ENCODE assay signal across 17 cellular contexts in the genomic region with DNA sequence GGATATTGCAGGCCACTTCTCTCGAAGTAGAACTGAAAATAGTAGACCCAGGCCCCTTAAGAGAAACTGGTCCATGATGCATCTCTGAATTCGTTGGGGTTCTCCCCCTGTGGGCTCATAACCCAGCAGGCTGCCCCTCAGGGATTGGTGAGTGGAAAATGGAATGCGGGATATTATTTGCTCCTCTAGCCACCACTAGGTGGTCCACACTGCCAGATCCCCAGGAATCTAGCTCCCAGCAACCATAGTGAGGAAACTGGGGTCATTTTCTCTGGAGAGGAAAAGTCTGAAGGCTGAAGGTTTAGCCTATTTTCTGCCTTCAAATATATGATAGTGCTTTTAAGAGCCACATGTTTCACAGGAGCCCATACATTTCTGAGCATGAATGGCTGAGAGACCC. TPM values are rescaled to one million over a fixed set of nuclear protein-coding genes. Genes with fewer than 3 reads are reported as not detected.
A peak's percentile ranks its signal among the peaks of the same experiment; 100 is the strongest.
DNase-seq lines count a peak whose midpoint lies in the region; ATAC-seq and TF ChIP-seq lines count a peak whose summit lies in the region.
"Had no signal": no experiment of that assay in that cellular context is flagged by ENCODE, and none has a peak within 500 bp of the region (broad histone marks: within the 10 kb centered on the region; RNA-seq: fewer than 3 reads in every experiment).

No MANE protein-coding gene starts in this region.

- no peak overlapping the region for H3K27ac Mint-ChIP-seq in activated CD8-positive, alpha-beta memory T cell treated with anti-CD3 and anti-CD28 coated beads, Interleukin-2, amount 10 ng/mL, durations not matched to agents 7 days and 5 days
- H3K27ac Mint-ChIP-seq in activated T-helper 1 cell treated with anti-CD3 and anti-CD28 coated beads, Interleukin-12 subunit alpha, Interleukin-12 subunit beta, Interleukin-2, Interleukin-4 antibody, amounts not matched to agents 30 ng/mL and 10 ng/mL and 1 ng/mL, durations not matched to agents 14 hours and 24 hours and 36 hours, result peak overlapping the region; percentile 7
- peak overlapping the region; percentile 72 for H3K27ac Mint-ChIP-seq in stimulated activated effector memory CD8-positive, alpha-beta T cell treated with anti-CD3 and anti-CD28 coated beads, Interleukin-12 subunit alpha, Interleukin-12 subunit beta, amount 100 ng/mL, for 72 hours
- H3K27ac Mint-ChIP-seq: activated CD4-positive, alpha-beta T cell treated with anti-CD3 and anti-CD28 coated beads, Interleukin-2, amount 10 ng/mL, durations not matched to agents 7 days and 5 days had no signal

- H3K4me3 ChIP-seq in fibroblast of villous mesenchyme (ENCODE audit: low read depth, low read length), result no peak overlapping the region
- H3K4me3 ChIP-seq: SJSA1 had no signal

- no peak overlapping the region for H3K4me3 Mint-ChIP-seq in activated CD8-positive, alpha-beta memory T cell treated with anti-CD3 and anti-CD28 coated beads, Interleukin-2, amount 10 ng/mL, durations not matched to agents 7 days and 5 days
- no peak overlapping the region for H3K4me3 Mint-ChIP-seq in activated T-helper 1 cell treated with anti-CD3 and anti-CD28 coated beads, Interleukin-12 subunit alpha, Interleukin-12 subunit beta, Interleukin-2, Interleukin-4 antibody, amounts not matched to agents 30 ng/mL and 10 ng/mL and 1 ng/mL, durations not matched to agents 14 hours and 24 hours and 36 hours
- H3K4me3 Mint-ChIP-seq in stimulated activated effector memory CD8-positive, alpha-beta T cell treated with anti-CD3 and anti-CD28 coated beads, Interleukin-12 subunit alpha, Interleukin-12 subunit beta, amount 100 ng/mL, for 72 hours, result no peak overlapping the region
- H3K4me3 Mint-ChIP-seq: activated CD4-positive, alpha-beta T cell treated with anti-CD3 and anti-CD28 coated beads, Interleukin-2, amount 10 ng/mL, durations not matched to agents 7 days and 5 days; activated T-cell treated with anti-CD3 and anti-CD28 coated beads, Interleukin-2, amount 50 U/mL, for 4 hours had no signal

- CTCF ChIA-PET in activated CD8-positive, alpha-beta memory T cell treated with anti-CD3 and anti-CD28 coated beads, Interleukin-2, amount 10 ng/mL, durations not matched to agents 7 days and 5 days (lab: Charles Lee), result interaction anchor here (10.6 kb wide), 1 partner anchor 19 kb away, joined by 115 read pairs; no protein-coding TSS in a partner anchor

- no peaks in the 10 kb centered on the region for H3K9me3 Mint-ChIP-seq in activated CD8-positive, alpha-beta memory T cell treated with anti-CD3 and anti-CD28 coated beads, Interleukin-2, amount 10 ng/mL, durations not matched to agents 7 days and 5 days (ENCODE audit: low read depth)
- H3K9me3 Mint-ChIP-seq in activated T-helper 1 cell treated with anti-CD3 and anti-CD28 coated beads, Interleukin-12 subunit alpha, Interleukin-12 subunit beta, Interleukin-2, Interleukin-4 antibody, amounts not matched to agents 30 ng/mL and 10 ng/mL and 1 ng/mL, durations not matched to agents 14 hours and 24 hours and 36 hours, result no peaks in the 10 kb centered on the region
- no peaks in the 10 kb centered on the region for H3K9me3 Mint-ChIP-seq in stimulated activated effector memory CD8-positive, alpha-beta T cell treated with anti-CD3 and anti-CD28 coated beads, Interleukin-12 subunit alpha, Interleukin-12 subunit beta, amount 100 ng/mL, for 72 hours
- H3K9me3 Mint-ChIP-seq: activated CD4-positive, alpha-beta T cell treated with anti-CD3 and anti-CD28 coated beads, Interleukin-2, amount 10 ng/mL, durations not matched to agents 7 days and 5 days; activated T-cell treated with anti-CD3 and anti-CD28 coated beads, Interleukin-2, amount 50 U/mL, for 4 hours had no signal

- peaks cover 18% of the 10 kb centered on the region for H3K27me3 Mint-ChIP-seq in activated CD8-positive, alpha-beta memory T cell treated with anti-CD3 and anti-CD28 coated beads, Interleukin-2, amount 10 ng/mL, durations not matched to agents 7 days and 5 days
- H3K27me3 Mint-ChIP-seq in activated T-helper 1 cell treated with anti-CD3 and anti-CD28 coated beads, Interleukin-12 subunit alpha, Interleukin-12 subunit beta, Interleukin-2, Interleukin-4 antibody, amounts not matched to agents 30 ng/mL and 10 ng/mL and 1 ng/mL, durations not matched to agents 14 hours and 24 hours and 36 hours (ENCODE audit: insufficient read depth), result peaks cover 5% of the 10 kb centered on the region

- intact Hi-C loops in activated T-helper 1 cell treated with anti-CD3 and anti-CD28 coated beads, Interleukin-12 subunit alpha, Interleukin-12 subunit beta, Interleukin-2, Interleukin-4 antibody, amounts not matched to agents 30 ng/mL and 10 ng/mL and 1 ng/mL, durations not matched to agents 14 hours and 24 hours and 36 hours (cut with micrococcal nuclease), result no loop called here

- peak; percentile 17 for TF ChIP-seq CTCF in fibroblast of villous mesenchyme (IDR thresholded peaks at IDR 0.05; ENCODE audit: insufficient read depth, low read depth, low read length)

- peak; percentile 23 for DNase-seq in activated CD8-positive, alpha-beta memory T cell treated with anti-CD3 and anti-CD28 coated beads, Interleukin-2, amount 10 ng/mL, durations not matched to agents 7 days and 5 days
- DNase-seq in activated CD8-positive, alpha-beta memory T cell treated with anti-CD3 and anti-CD28 coated beads, Interleukin-2, amount 50 U/mL, for 4 hours, result no peak
- DNase-seq in activated T-helper 1 cell treated with anti-CD3 and anti-CD28 coated beads, Interleukin-12 subunit alpha, Interleukin-12 subunit beta, Interleukin-2, Interleukin-4 antibody, amounts not matched to agents 30 ng/mL and 10 ng/mL and 1 ng/mL, durations not matched to agents 14 hours and 24 hours and 36 hours (ENCODE audit: low spot score), result no peak
- DNase-seq in fibroblast of villous mesenchyme (ENCODE audit: low read depth) (no peak), RKO (ENCODE audit: low spot score) (no peak)
- DNase-seq in stimulated activated effector memory CD8-positive, alpha-beta T cell treated with anti-CD3 and anti-CD28 coated beads, Interleukin-12 subunit alpha, Interleukin-12 subunit beta, amount 100 ng/mL, for 72 hours (ENCODE audit: low spot score in 2 of 2), result no peak
- DNase-seq: activated CD4-positive, alpha-beta T cell treated with anti-CD3 and anti-CD28 coated beads, Interleukin-2, amount 10 ng/mL, durations not matched to agents 7 days and 5 days; activated T-cell treated with anti-CD3 and anti-CD28 coated beads, Interleukin-2, amount 50 U/mL, for 4 hours; erythroblast; NCI-H1694 treated with DMSO at 0.1 percent for 48 hours; NCI-H446; right cardiac atrium had no signal

- H3K36me3 Mint-ChIP-seq in activated CD8-positive, alpha-beta memory T cell treated with anti-CD3 and anti-CD28 coated beads, Interleukin-2, amount 10 ng/mL, durations not matched to agents 7 days and 5 days, result no peaks in the 10 kb centered on the region
- H3K36me3 Mint-ChIP-seq in activated T-helper 1 cell treated with anti-CD3 and anti-CD28 coated beads, Interleukin-12 subunit alpha, Interleukin-12 subunit beta, Interleukin-2, Interleukin-4 antibody, amounts not matched to agents 30 ng/mL and 10 ng/mL and 1 ng/mL, durations not matched to agents 14 hours and 24 hours and 36 hours (ENCODE audit: low read depth), result peaks cover 8% of the 10 kb centered on the region
- H3K36me3 Mint-ChIP-seq in stimulated activated effector memory CD8-positive, alpha-beta T cell treated with anti-CD3 and anti-CD28 coated beads, Interleukin-12 subunit alpha, Interleukin-12 subunit beta, amount 100 ng/mL, for 72 hours, result peaks cover 11% of the 10 kb centered on the region

- no peak for ATAC-seq in activated CD8-positive, alpha-beta memory T cell treated with anti-CD3 and anti-CD28 coated beads, Interleukin-2, amount 10 ng/mL, durations not matched to agents 7 days and 5 days
- no peak for ATAC-seq in stimulated activated effector memory CD8-positive, alpha-beta T cell treated with anti-CD3 and anti-CD28 coated beads, Interleukin-12 subunit alpha, Interleukin-12 subunit beta, amount 100 ng/mL, for 72 hours
- ATAC-seq in HG02938 (IDR thresholded peaks at IDR 0.05; ENCODE audit: unreplicated experiment) (no peak), HG02981 (IDR thresholded peaks at IDR 0.05; ENCODE audit: unreplicated experiment) (no peak)
- ATAC-seq: activated T-cell treated with anti-CD3 and anti-CD28 coated beads, Interleukin-2, amount 50 U/mL, for 4 hours; right cardiac atrium had no signal

- H3K4me1 Mint-ChIP-seq in activated CD8-positive, alpha-beta memory T cell treated with anti-CD3 and anti-CD28 coated beads, Interleukin-2, amount 10 ng/mL, durations not matched to agents 7 days and 5 days, result peaks cover 33% of the 10 kb centered on the region
- peaks cover 67% of the 10 kb centered on the region for H3K4me1 Mint-ChIP-seq in activated T-helper 1 cell treated with anti-CD3 and anti-CD28 coated beads, Interleukin-12 subunit alpha, Interleukin-12 subunit beta, Interleukin-2, Interleukin-4 antibody, amounts not matched to agents 30 ng/mL and 10 ng/mL and 1 ng/mL, durations not matched to agents 14 hours and 24 hours and 36 hours (ENCODE audit: low read depth)
- peaks cover 60% of the 10 kb centered on the region for H3K4me1 Mint-ChIP-seq in stimulated activated effector memory CD8-positive, alpha-beta T cell treated with anti-CD3 and anti-CD28 coated beads, Interleukin-12 subunit alpha, Interleukin-12 subunit beta, amount 100 ng/mL, for 72 hours

RNA-seq across cellular contexts. Expression of a gene that starts 6.7 kb away (rescaled TPM):
- 1 to 10 TPM in 1 of 2 experiments, under 1 TPM in 1; 0.41 to 3.7 TPM for total RNA-seq in activated CD8-positive, alpha-beta memory T cell treated with anti-CD3 and anti-CD28 coated beads, Interleukin-2, amount 10 ng/mL, durations not matched to agents 7 days and 5 days
- total RNA-seq in activated T-helper 1 cell treated with anti-CD3 and anti-CD28 coated beads, Interleukin-12 subunit alpha, Interleukin-12 subunit beta, Interleukin-2, Interleukin-4 antibody, amounts not matched to agents 30 ng/mL and 10 ng/mL and 1 ng/mL, durations not matched to agents 14 hours and 24 hours and 36 hours, result 0.44 and 0.64 TPM in 2 replicates
- not detected in 2 replicates for total RNA-seq in fibroblast of villous mesenchyme
- total RNA-seq: H4, SJSA1 had no signal

RNA-seq across cellular contexts. Expression of a gene that starts 56.4 kb away (rescaled TPM):
- 10 to 100 TPM in 1 of 2 experiments, 1 to 10 TPM in 1; 3.7 to 47.6 TPM for total RNA-seq in activated CD8-positive, alpha-beta memory T cell treated with anti-CD3 and anti-CD28 coated beads, Interleukin-2, amount 10 ng/mL, durations not matched to agents 7 days and 5 days
- total RNA-seq in activated T-helper 1 cell treated with anti-CD3 and anti-CD28 coated beads, Interleukin-12 subunit alpha, Interleukin-12 subunit beta, Interleukin-2, Interleukin-4 antibody, amounts not matched to agents 30 ng/mL and 10 ng/mL and 1 ng/mL, durations not matched to agents 14 hours and 24 hours and 36 hours, result 7.1 and 8.9 TPM in 2 replicates
- total RNA-seq in fibroblast of villous mesenchyme, result not detected in 2 replicates
- total RNA-seq: H4, mesenteric fat pad, right cardiac atrium, SJSA1 had no signal
